In the genomic region with DNA sequence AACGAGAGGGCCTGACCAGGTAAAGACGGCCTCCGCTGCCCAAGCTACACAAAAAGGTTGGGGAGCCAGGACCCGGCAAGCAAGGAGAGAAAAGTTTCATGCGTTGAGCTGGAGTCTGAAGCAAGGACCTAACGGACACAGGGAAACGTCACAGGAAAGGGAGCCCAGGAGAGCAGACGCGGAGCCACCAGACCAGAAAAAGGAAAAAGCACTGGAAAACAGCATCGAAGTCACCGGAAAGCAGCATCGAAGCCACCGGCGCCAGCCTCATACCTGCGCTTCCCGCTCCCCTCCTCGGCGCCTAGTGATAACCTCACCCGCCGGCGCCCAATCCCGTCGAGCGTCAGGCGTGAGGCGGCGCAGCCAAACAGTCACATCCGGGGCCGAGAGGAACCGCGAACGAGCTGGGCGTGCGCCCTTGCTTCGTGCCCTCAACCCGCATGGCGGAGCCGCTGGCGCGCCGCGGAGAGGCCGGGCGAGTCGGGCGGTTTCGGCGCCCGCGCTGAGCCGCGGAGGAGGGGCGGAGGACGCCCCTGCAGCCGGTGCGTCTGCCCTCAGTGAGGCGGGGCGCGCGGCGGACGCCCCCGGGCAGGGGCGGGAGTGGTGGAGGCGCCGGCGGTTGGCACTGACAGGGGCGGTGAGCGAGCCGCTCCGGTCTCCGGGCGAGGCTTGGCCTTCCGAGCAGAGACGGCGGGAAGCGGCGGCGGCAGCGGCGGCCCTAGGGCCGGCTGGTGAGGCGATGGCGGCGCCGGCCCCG, we compare ENCODE assay signal across 8 cellular contexts. TPM values are rescaled to one million over a fixed set of nuclear protein-coding genes. Genes with fewer than 3 reads are reported as not detected.
DNase-seq lines count a peak whose midpoint lies in the region; ATAC-seq and TF ChIP-seq lines count a peak whose summit lies in the region.

A gene with protein sequence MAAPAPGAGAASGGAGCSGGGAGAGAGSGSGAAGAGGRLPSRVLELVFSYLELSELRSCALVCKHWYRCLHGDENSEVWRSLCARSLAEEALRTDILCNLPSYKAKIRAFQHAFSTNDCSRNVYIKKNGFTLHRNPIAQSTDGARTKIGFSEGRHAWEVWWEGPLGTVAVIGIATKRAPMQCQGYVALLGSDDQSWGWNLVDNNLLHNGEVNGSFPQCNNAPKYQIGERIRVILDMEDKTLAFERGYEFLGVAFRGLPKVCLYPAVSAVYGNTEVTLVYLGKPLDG (plus strand): TSS at position 415 of the 757 bp plus-strand sequence. CDS start 325 bp downstream, at position 740.
A gene (minus strand): TSS at position 309 of the 757 bp plus-strand sequence. CDS start 7,079 bp downstream, outside the sequence.

- peak within 1 kb of the TSS; percentile 92 to 94 for H3K4me3 ChIP-seq in ascending aorta
- H3K4me3 ChIP-seq in right cardiac atrium (ENCODE audit: low read length), result peak within 1 kb of the TSS; percentile 83
- H3K4me3 ChIP-seq in vagina, result peak within 1 kb of the TSS; percentile 85 to 91

- peak within 1 kb of the TSS; percentile 99 for H3K4me3 Mint-ChIP-seq in T-helper 2 cell treated with Interferon-gamma antibody and Interleukin-4, amounts not matched to agents 5 μg/mL and 100 μg/mL, for 36 hours

- H3K9me3 ChIP-seq in ascending aorta (no peaks in the 10 kb centered on the region), right cardiac atrium (ENCODE audit: control insufficient read depth, low read length) (no peaks in the 10 kb centered on the region), vagina (no peaks in the 10 kb centered on the region)

- H3K36me3 ChIP-seq in ascending aorta, result no peaks in the 10 kb centered on the region
- H3K36me3 ChIP-seq in vagina, result no peaks in the 10 kb centered on the region

- H3K27ac ChIP-seq in ascending aorta, result peak within 1 kb of the TSS; percentile 85 to 92
- H3K27ac ChIP-seq in right cardiac atrium (ENCODE audit: low read length), result peak within 1 kb of the TSS; percentile 90
- peak within 1 kb of the TSS; percentile 89 for H3K27ac ChIP-seq in vagina

- intact Hi-C loops in ascending aorta (cut with DNase I), result loop anchor here (1.0 to 2.0 kb wide), 6 partner anchors 66 to 374 kb away; a partner anchor contains a TSS
- intact Hi-C loops in right cardiac atrium (cut with DNase I), result no loop called here
- intact Hi-C loops in vagina (cut with DNase I), result loop anchor here (5.0 kb wide), 1 partner anchor 66 kb away; a partner anchor contains a TSS

- peaks cover 35% of the 10 kb centered on the region for H3K4me1 Mint-ChIP-seq in T-helper 2 cell treated with Interferon-gamma antibody and Interleukin-4, amounts not matched to agents 5 μg/mL and 100 μg/mL, for 36 hours (ENCODE audit: low read depth)

- ATAC-seq in GM18508 (IDR thresholded peaks at IDR 0.05; ENCODE audit: insufficient read depth, unreplicated experiment) (peak; percentile 75), HG02981 (IDR thresholded peaks at IDR 0.05; ENCODE audit: unreplicated experiment) (peak; percentile 88), right cardiac atrium (peak; percentile 99 to 100)

- no peaks in the 10 kb centered on the region for H3K9me3 Mint-ChIP-seq in T-helper 2 cell treated with Interferon-gamma antibody and Interleukin-4, amounts not matched to agents 5 μg/mL and 100 μg/mL, for 36 hours

- no peak for TF ChIP-seq CTCF in ascending aorta (IDR thresholded peaks at IDR 0.05)
- TF ChIP-seq CTCF in vagina (IDR thresholded peaks at IDR 0.05), result no peak

- no peaks in the 10 kb centered on the region for H3K27me3 Mint-ChIP-seq in T-helper 2 cell treated with Interferon-gamma antibody and Interleukin-4, amounts not matched to agents 5 μg/mL and 100 μg/mL, for 36 hours (ENCODE audit: low read depth)

- peak within 1 kb of the TSS; percentile 97 for H3K27ac Mint-ChIP-seq in T-helper 2 cell treated with Interferon-gamma antibody and Interleukin-4, amounts not matched to agents 5 μg/mL and 100 μg/mL, for 36 hours

- H3K36me3 Mint-ChIP-seq in T-helper 2 cell treated with Interferon-gamma antibody and Interleukin-4, amounts not matched to agents 5 μg/mL and 100 μg/mL, for 36 hours (ENCODE audit: low read depth), result peaks cover 17% of the 10 kb centered on the region

- no peaks in the 10 kb centered on the region for H3K27me3 ChIP-seq in ascending aorta
- no peaks in the 10 kb centered on the region for H3K27me3 ChIP-seq in right cardiac atrium (ENCODE audit: control insufficient read depth, insufficient read depth)
- no peaks in the 10 kb centered on the region for H3K27me3 ChIP-seq in vagina

- DNase-seq in NCI-H2029 (lab: John Stamatoyannopoulos, UW) (peak; percentile 97), ascending aorta (ENCODE audit: low spot score in 2 of 2) (peak; percentile 86 to 96), right cardiac atrium (peak; percentile 96 to 98 (median 98)), pulmonary artery endothelial cell (ENCODE audit: low read depth, low spot score) (peak; percentile 79), vagina (ENCODE audit: extremely low spot score in 2 of 2) (peak in 1 of 2 donors; percentile 89)
- peak; percentile 96 for DNase-seq in T-helper 2 cell treated with Interferon-gamma antibody and Interleukin-4, amounts not matched to agents 5 μg/mL and 100 μg/mL, for 36 hours (ENCODE audit: low spot score)

- H3K4me1 ChIP-seq in ascending aorta (peaks cover 8 to 14% of the 10 kb centered on the region in 2 donors), right cardiac atrium (ENCODE audit: control insufficient read depth, insufficient read depth, low read length) (peaks cover 4% of the 10 kb centered on the region), vagina (peaks cover 30% of the 10 kb centered on the region)

- under 1% methylated on average over 87 of the region's 87 CpGs for WGBS in right cardiac atrium

- peak in 1 of 2 donors; percentile 48 for TF ChIP-seq POLR2A in vagina (IDR thresholded peaks at IDR 0.05)

RNA-seq across cellular contexts. Expression of the first gene that starts in this region (rescaled TPM):
- 0.64 TPM for total RNA-seq in ascending aorta
- total RNA-seq in right cardiac atrium, result 1 to 10 TPM; 4.9 to 7.6 (median 6.9) TPM
- 3.0 TPM for polyA plus RNA-seq in right cardiac atrium
- total RNA-seq in pulmonary artery endothelial cell, result 14.4 and 22.7 TPM in 2 replicates
- 6.6 TPM for total RNA-seq in vagina

RNA-seq across cellular contexts. Expression of the second gene that starts in this region (rescaled TPM):
- total RNA-seq in ascending aorta, result 0.21 TPM
- total RNA-seq in right cardiac atrium, result 10 to 100 TPM in 2 of 4 donors, 1 to 10 TPM in 2; 8.3 to 10.2 (median 9.6) TPM
- 10.3 TPM for polyA plus RNA-seq in right cardiac atrium
- total RNA-seq in pulmonary artery endothelial cell, result 8.7 and 12.3 TPM in 2 replicates
- 13.5 TPM for total RNA-seq in vagina

Comparison
In these comparisons a context has a peak if more than half of its experiments do, and no peak if none do; other contexts are left out.
1. Peak in DNase-seq, H3K4me3 ChIP-seq and H3K27ac ChIP-seq in ascending aorta; RNA of the genes that start here not detected or under 1 TPM.
2. intact Hi-C loops: an anchor here in ascending aorta (1.0 to 2.0 kb wide) and vagina (5.0 kb wide); none called in right cardiac atrium.